Comparison of ENCODE assay signal across 26 cellular contexts in the genomic region with DNA sequence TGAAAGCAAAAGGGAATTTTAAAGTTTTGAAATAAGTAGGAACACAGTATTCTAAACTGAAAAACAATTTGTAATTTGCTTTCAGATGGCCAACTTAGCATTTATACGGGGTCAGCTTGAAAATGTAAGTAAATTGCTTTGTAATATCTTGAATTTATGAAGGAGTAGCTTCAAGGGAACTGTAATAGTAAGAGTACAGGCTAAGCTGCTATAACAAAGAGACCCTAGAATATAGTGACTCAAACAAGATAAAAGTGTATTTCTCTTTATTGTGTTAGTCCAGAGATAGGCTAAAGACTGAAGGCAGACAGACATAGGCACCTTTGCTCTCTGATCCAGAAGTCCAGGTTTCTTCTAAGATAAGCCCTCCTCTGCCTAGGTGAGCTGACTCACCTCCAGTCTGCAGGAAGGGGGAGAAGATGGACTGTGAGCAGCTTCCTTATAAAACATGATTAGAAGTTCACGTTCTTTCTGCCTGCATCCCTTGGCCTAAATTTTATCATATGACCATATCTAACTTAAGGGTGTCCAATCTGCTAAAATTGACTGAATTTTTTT.
"Had no signal": no experiment of that assay in that cellular context is flagged by ENCODE, and none has a peak within 500 bp of the region (broad histone marks: within the 10 kb centered on the region; RNA-seq: fewer than 3 reads in every experiment).

No MANE protein-coding gene starts in this region.

- H3K27ac Mint-ChIP-seq: activated CD4-positive, alpha-beta memory T cell treated with anti-CD3 and anti-CD28 coated beads for 36 hours had no signal

- H3K27ac ChIP-seq: colonic mucosa, lower lobe of right lung had no signal

- DNase-seq: activated CD4-positive, alpha-beta memory T cell treated with anti-CD3 and anti-CD28 coated beads for 36 hours; activated CD4-positive, alpha-beta T cell treated with anti-CD3 and anti-CD28 coated beads for 48 hours; activated gamma-delta T cell treated with Interleukin-2 at 50 U/mL for 16 hours; activated naive CD8-positive, alpha-beta T cell treated with anti-CD3 and anti-CD28 coated beads for 36 hours; activated T-cell treated with anti-CD3 and anti-CD28 coated beads for 4 hours; amniotic stem cell; colonic mucosa; erythroblast; foreskin fibroblast; glutamatergic neuron; islet precursor cell; left cardiac atrium; lower lobe of right lung; mesendoderm; naive B cell; occipital lobe; stimulated activated CD4-positive, alpha-beta T cell treated with anti-CD3 and anti-CD28 coated beads, Interleukin-15, amount 100 ng/mL, for 24 hours; stimulated activated CD8-positive, alpha-beta memory T cell treated with anti-CD3 and anti-CD28 coated beads, Interleukin-4, amount 100 ng/mL, for 48 hours; stimulated activated naive B cell treated with anti-CD40 and anti-IgM and Interleukin-4, amounts not matched to agents 10 μg/mL and 1 μg/mL and 100 μg/mL, for 72 hours; transverse colon; uterus had no signal

- ATAC-seq: left cardiac atrium; lower lobe of right lung; sciatic nerve; stimulated activated naive B cell treated with anti-CD40 and anti-IgM and Interleukin-4, amounts not matched to agents 10 μg/mL and 1 μg/mL and 100 μg/mL, for 72 hours had no signal

- H3K4me3 ChIP-seq: colonic mucosa, lower lobe of right lung, smooth muscle cell, transverse colon, uterus had no signal

- FAIRE-seq: bronchial epithelial cell, endometrium had no signal

- H3K27me3 Mint-ChIP-seq: activated CD4-positive, alpha-beta memory T cell treated with anti-CD3 and anti-CD28 coated beads for 36 hours; activated naive CD8-positive, alpha-beta T cell treated with anti-CD3 and anti-CD28 coated beads for 36 hours; naive B cell; stimulated activated naive B cell treated with anti-CD40 and anti-IgM and Interleukin-4, amounts not matched to agents 10 μg/mL and 1 μg/mL and 100 μg/mL, for 72 hours had no signal

- H3K9me3 Mint-ChIP-seq: activated CD4-positive, alpha-beta memory T cell treated with anti-CD3 and anti-CD28 coated beads for 36 hours; naive B cell; stimulated activated naive B cell treated with anti-CD40 and anti-IgM and Interleukin-4, amounts not matched to agents 10 μg/mL and 1 μg/mL and 100 μg/mL, for 72 hours; T-helper 1 cell treated with Interleukin-12 subunit alpha and Interleukin-12 subunit beta and Interleukin-4 antibody, amounts not matched to agents 30 μg/mL and 1 μg/mL, for 36 hours had no signal

- H3K9me3 ChIP-seq: colonic mucosa, lower lobe of right lung, transverse colon, uterus had no signal

- H3K4me2 ChIP-seq: smooth muscle cell had no signal

- H3K36me3 ChIP-seq: uterus had no signal

- H3K27me3 ChIP-seq: colonic mucosa, transverse colon, uterus had no signal

- H3K4me3 Mint-ChIP-seq: activated CD4-positive, alpha-beta memory T cell treated with anti-CD3 and anti-CD28 coated beads for 36 hours; stimulated activated naive B cell treated with anti-CD40 and anti-IgM and Interleukin-4, amounts not matched to agents 10 μg/mL and 1 μg/mL and 100 μg/mL, for 72 hours had no signal
